8 cellular contexts compared by ENCODE assay signal in the genomic region with DNA sequence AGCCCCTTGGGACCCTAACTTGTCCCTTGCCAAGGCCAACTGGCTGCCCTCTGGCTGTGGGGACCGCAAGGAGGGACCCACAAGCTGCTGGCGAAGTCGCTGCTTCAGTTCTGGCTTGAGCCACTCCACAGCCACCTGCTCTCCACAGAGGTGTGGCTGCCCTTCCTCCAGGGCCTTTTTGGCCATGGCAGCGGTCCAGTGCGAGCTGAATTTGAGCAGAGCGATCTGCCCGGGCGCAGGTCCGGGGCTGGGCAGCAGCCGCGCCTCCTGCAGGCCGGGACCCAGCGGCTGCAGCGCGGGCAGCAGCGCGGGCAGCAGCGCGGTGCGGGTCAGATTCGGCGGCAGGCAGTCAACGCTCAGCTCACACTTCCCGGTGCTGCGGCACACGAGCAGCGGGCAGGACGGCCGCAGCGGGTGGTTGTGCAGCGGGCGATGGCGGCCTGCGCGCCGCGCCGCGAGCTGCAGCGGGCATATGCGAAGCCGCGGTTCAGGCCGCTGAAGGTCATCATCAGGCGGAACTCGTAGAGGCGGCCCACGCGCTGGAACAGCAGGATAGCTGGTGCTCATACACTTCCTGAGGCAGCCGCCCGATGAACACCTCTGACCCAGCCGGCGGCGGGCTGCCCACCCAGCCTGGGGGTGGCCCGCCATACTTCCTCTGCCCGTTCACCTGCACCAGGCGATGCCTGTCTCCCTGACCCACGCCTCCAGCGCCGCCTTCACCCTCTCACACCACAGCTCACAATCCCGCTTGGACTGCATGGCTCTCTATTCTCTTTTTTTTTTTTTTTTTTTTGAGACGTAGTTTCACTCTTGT. TPM values are rescaled to one million over a fixed set of nuclear protein-coding genes. Genes with fewer than 3 reads are reported as not detected.
DNase-seq lines count a peak whose midpoint lies in the region; TF ChIP-seq lines count a peak whose summit lies in the region.
"Not testable (repeated sequence)": the region's sequence is repeated elsewhere in the genome, so short reads cannot be mapped to it uniquely, and the experiment has no call there.

No MANE protein-coding gene starts in this region.

- CTCF ChIA-PET in activated naive CD4-positive, alpha-beta T cell treated with anti-CD3 and anti-CD28 coated beads for 36 hours (lab: Charles Lee), result not testable (repeated sequence)

- not testable (repeated sequence) for H3K9me3 Mint-ChIP-seq in activated naive CD4-positive, alpha-beta T cell treated with anti-CD3 and anti-CD28 coated beads for 36 hours; endodermal cell

- H3K27me3 ChIP-seq in HUES6 (ENCODE audit: control insufficient read depth, insufficient read depth, low read length) (peaks cover 44% of the 10 kb centered on the region), endodermal cell (ENCODE audit: control insufficient read depth, insufficient read depth, low read length, poor library complexity, severe bottlenecking) (peaks cover 25% of the 10 kb centered on the region), iPS-20b (ENCODE audit: insufficient read depth, low read length) (peaks cover 22% of the 10 kb centered on the region)
- not testable (repeated sequence) for H3K27me3 ChIP-seq in neuron (ENCODE audit: insufficient read depth, low read length); thymus (ENCODE audit: control insufficient read depth, insufficient read depth)

- peaks cover 12% of the 10 kb centered on the region for H3K4me1 Mint-ChIP-seq in activated naive CD4-positive, alpha-beta T cell treated with anti-CD3 and anti-CD28 coated beads for 36 hours (ENCODE audit: low read depth)
- H3K4me1 Mint-ChIP-seq in endodermal cell, result peaks cover 11% of the 10 kb centered on the region

- not testable (repeated sequence) for H3K27me3 Mint-ChIP-seq in activated naive CD4-positive, alpha-beta T cell treated with anti-CD3 and anti-CD28 coated beads for 36 hours (ENCODE audit: low read depth)
- H3K27me3 Mint-ChIP-seq in endodermal cell (ENCODE audit: insufficient read depth), result peaks cover 45% of the 10 kb centered on the region

- H3K4me3 ChIP-seq in HUES6 (ENCODE audit: low read depth, low read length), result peak overlapping the region; percentile 59
- not testable (repeated sequence) for H3K4me3 ChIP-seq in endodermal cell (ENCODE audit: low read length)
- peak overlapping the region; percentile 51; the same call in 1 of the 2 replicates for H3K4me3 ChIP-seq in iPS-20b (ENCODE audit: low read length)
- H3K4me3 ChIP-seq in neuron (ENCODE audit: low read length), result peak overlapping the region; percentile 25
- peak overlapping the region; percentile 22 for H3K4me3 ChIP-seq in thymus (ENCODE audit: low read length)

- not testable (repeated sequence) for H3K36me3 ChIP-seq in HUES6 (ENCODE audit: control insufficient read depth, insufficient read depth, low read length); endodermal cell (ENCODE audit: control insufficient read depth, insufficient read depth, low read length); iPS-20b (ENCODE audit: insufficient read depth, low read depth, low read length); neuron (ENCODE audit: insufficient read depth, low read length); thymus (ENCODE audit: control insufficient read depth, insufficient read depth)

- H3K9me3 ChIP-seq in HUES6 (ENCODE audit: control insufficient read depth, insufficient read depth, low read depth, low read length); endodermal cell (ENCODE audit: control insufficient read depth, low read length); iPS-20b (ENCODE audit: insufficient read depth, low read depth, low read length); neuron (ENCODE audit: low read length); thymus (ENCODE audit: control insufficient read depth): not testable (repeated sequence)

- H3K27ac Mint-ChIP-seq in activated naive CD4-positive, alpha-beta T cell treated with anti-CD3 and anti-CD28 coated beads for 36 hours; endodermal cell: not testable (repeated sequence)

- H3K27ac ChIP-seq in HUES6 (ENCODE audit: low read depth, low read length); endodermal cell (ENCODE audit: low read depth, low read length); iPS-20b (ENCODE audit: low read length); thymus (ENCODE audit: low read depth): not testable (repeated sequence)

- H3K4me1 ChIP-seq in HUES6 (ENCODE audit: control insufficient read depth, insufficient read depth, low read length); endodermal cell (ENCODE audit: control insufficient read depth, insufficient read depth, low read length); iPS-20b (ENCODE audit: insufficient read depth, low read length); neuron (ENCODE audit: insufficient read depth, low read length); thymus (ENCODE audit: control insufficient read depth, insufficient read depth, low read length): not testable (repeated sequence)

- intact Hi-C loops in activated naive CD4-positive, alpha-beta T cell treated with anti-CD3 and anti-CD28 coated beads for 36 hours (cut with micrococcal nuclease), result not testable (repeated sequence)

- H3K9ac ChIP-seq in HUES6 (ENCODE audit: low read length); endodermal cell (ENCODE audit: extremely low read depth, low read length, poor library complexity, severe bottlenecking); iPS-20b (ENCODE audit: low read depth, low read length): not testable (repeated sequence)

- TF ChIP-seq CTCF in endodermal cell (conservative IDR thresholded peaks at IDR 0.05), result peak; percentile 68

- WGBS in endodermal cell (ENCODE audit: insufficient coverage in 1 of 2, insufficient read length in 1 of 2), 2 experiments, result 25% methylated on average over 11 of the region's 62 CpGs; no CpG with 5 or more reads in 1 of the 2 experiments
- 8% methylated on average over 42 of the region's 62 CpGs for whole genome bisulfite sequencing in thymus

- DNase-seq in DMS79 treated with DMSO at 0.1 percent for 48 hours (lab: John Stamatoyannopoulos, UW) (peak; percentile 4), RKO (ENCODE audit: low spot score) (peak; percentile 44), endodermal cell (peak; percentile 94)
- not testable (repeated sequence) for DNase-seq in activated naive CD4-positive, alpha-beta T cell treated with anti-CD3 and anti-CD28 coated beads for 36 hours

- H3K4me3 Mint-ChIP-seq in activated naive CD4-positive, alpha-beta T cell treated with anti-CD3 and anti-CD28 coated beads for 36 hours, result peak overlapping the region; percentile 64
- H3K4me3 Mint-ChIP-seq in endodermal cell, result peak overlapping the region; percentile 52

- H3K36me3 Mint-ChIP-seq in activated naive CD4-positive, alpha-beta T cell treated with anti-CD3 and anti-CD28 coated beads for 36 hours (ENCODE audit: low read depth); endodermal cell (ENCODE audit: low read depth): not testable (repeated sequence)

- H2AFZ ChIP-seq in neuron (ENCODE audit: low read depth, low read length), result peak overlapping the region; percentile 53

RNA-seq across cellular contexts. Expression of gene LRRC37A, which starts 34.9 kb away (rescaled TPM):
- 1 to 10 TPM; 2.4 to 3.5 TPM for total RNA-seq in activated naive CD4-positive, alpha-beta T cell treated with anti-CD3 and anti-CD28 coated beads for 36 hours
- 1 to 10 TPM; 4.9 to 5.6 TPM for total RNA-seq in endodermal cell
- 2.7 TPM for polyA plus RNA-seq in endodermal cell (2013, experiment 1 of 2)
- polyA plus RNA-seq in endodermal cell (2013, experiment 2 of 2), result 2.7 TPM
- 2.0 TPM for polyA plus RNA-seq in thymus
